Comparison of ENCODE assay signal across 34 cellular contexts in genomic region chr9:82281066-82281465, GRCh38.
"Had no signal": no experiment of that assay in that cellular context is flagged by ENCODE, and none has a peak within 500 bp of the region (broad histone marks: within the 10 kb centered on the region; RNA-seq: fewer than 3 reads in every experiment).

No MANE protein-coding gene starts in this region.

- H3K27ac ChIP-seq: ascending aorta, body of pancreas, Peyer's patch, RWPE1, WERI-Rb-1 had no signal

- H3K9me3 Mint-ChIP-seq: activated CD8-positive, alpha-beta T cell treated with anti-CD3 and anti-CD28 coated beads for 36 hours had no signal

- H3K27ac Mint-ChIP-seq: activated CD8-positive, alpha-beta T cell treated with anti-CD3 and anti-CD28 coated beads for 36 hours; activated naive CD8-positive, alpha-beta T cell treated with anti-CD3 and anti-CD28 coated beads for 36 hours; activated T-cell treated with anti-CD3 and anti-CD28 coated beads, Interleukin-2, amount 50 U/mL, for 72 hours; activated T-helper 17 cell treated with anti-CD3 and anti-CD28 coated beads, Interleukin-2, amount 50 U/mL, for 72 hours had no signal

- H3K36me3 Mint-ChIP-seq: activated naive CD8-positive, alpha-beta T cell treated with anti-CD3 and anti-CD28 coated beads for 36 hours had no signal

- H3K4me3 ChIP-seq: ascending aorta, body of pancreas, K562, Peyer's patch had no signal

- H3K4me3 Mint-ChIP-seq: activated CD8-positive, alpha-beta T cell treated with anti-CD3 and anti-CD28 coated beads for 36 hours; activated naive CD8-positive, alpha-beta T cell treated with anti-CD3 and anti-CD28 coated beads for 36 hours; activated T-cell treated with anti-CD3 and anti-CD28 coated beads, Interleukin-2, amount 50 U/mL, for 72 hours; activated T-helper 17 cell treated with anti-CD3 and anti-CD28 coated beads, Interleukin-2, amount 50 U/mL, for 72 hours had no signal

- ATAC-seq: activated CD8-positive, alpha-beta T cell treated with anti-CD3 and anti-CD28 coated beads for 36 hours; activated T-cell treated with anti-CD3 and anti-CD28 coated beads, Interleukin-2, amount 50 U/mL, for 72 hours; activated T-helper 17 cell treated with anti-CD3 and anti-CD28 coated beads, Interleukin-2, amount 50 U/mL, for 72 hours; body of pancreas; K562; PC-3; Right ventricle myocardium inferior had no signal

- H3K4me1 Mint-ChIP-seq: activated naive CD8-positive, alpha-beta T cell treated with anti-CD3 and anti-CD28 coated beads for 36 hours; activated T-helper 17 cell treated with anti-CD3 and anti-CD28 coated beads, Interleukin-2, amount 50 U/mL, for 72 hours had no signal

- H3K27me3 Mint-ChIP-seq: activated CD8-positive, alpha-beta T cell treated with anti-CD3 and anti-CD28 coated beads for 36 hours; activated naive CD8-positive, alpha-beta T cell treated with anti-CD3 and anti-CD28 coated beads for 36 hours; activated T-helper 17 cell treated with anti-CD3 and anti-CD28 coated beads, Interleukin-2, amount 50 U/mL, for 72 hours had no signal

- DNase-seq: activated CD4-positive, alpha-beta T cell treated with anti-CD3 and anti-CD28 coated beads for 1 hour; activated CD4-positive, alpha-beta T cell treated with anti-CD3 and anti-CD28 coated beads for 48 hours; activated CD4-positive, CD25-positive, alpha-beta regulatory T cell; activated CD8-positive, alpha-beta T cell treated with anti-CD3 and anti-CD28 coated beads for 36 hours; activated effector memory CD4-positive, alpha-beta T cell treated with anti-CD3 and anti-CD28 coated beads, Interleukin-2, amount 50 U/mL, for 16 hours; activated naive CD4-positive, alpha-beta T cell; activated naive CD4-positive, alpha-beta T cell treated with anti-CD3 and anti-CD28 coated beads, Interleukin-2, amount 50 U/mL, for 16 hours; activated naive CD8-positive, alpha-beta T cell treated with anti-CD3 and anti-CD28 coated beads for 36 hours; activated T-cell treated with anti-CD3 and anti-CD28 coated beads, Interleukin-2, amount 50 U/mL, for 1 hour; activated T-cell treated with anti-CD3 and anti-CD28 coated beads, Interleukin-2, amount 50 U/mL, for 72 hours; amygdala; body of pancreas; caudate nucleus; NCI-H1092 treated with DMSO at 0.1 percent for 48 hours; NCI-H1417; NCI-H146; NCI-H187; NCI-H2029 treated with DMSO at 0.1 percent for 48 hours; NCI-H2107; NCI-H2171; NCI-H2227 treated with DMSO at 0.1 percent for 48 hours; NCI-H446 treated with DMSO at 0.1 percent for 48 hours; NCI-H524; PC-3; Peyer's patch; SIG-M5; T1000; WERI-Rb-1 had no signal

- FAIRE-seq: bronchial epithelial cell, K562 had no signal

- H3K36me3 ChIP-seq: ascending aorta, Peyer's patch, WERI-Rb-1 had no signal

- H3K9me3 ChIP-seq: ascending aorta, body of pancreas, Peyer's patch had no signal

- H3K27me3 ChIP-seq: ascending aorta, body of pancreas, Peyer's patch had no signal

- H3K4me1 ChIP-seq: ascending aorta, body of pancreas, Peyer's patch had no signal
